In the genomic region with DNA sequence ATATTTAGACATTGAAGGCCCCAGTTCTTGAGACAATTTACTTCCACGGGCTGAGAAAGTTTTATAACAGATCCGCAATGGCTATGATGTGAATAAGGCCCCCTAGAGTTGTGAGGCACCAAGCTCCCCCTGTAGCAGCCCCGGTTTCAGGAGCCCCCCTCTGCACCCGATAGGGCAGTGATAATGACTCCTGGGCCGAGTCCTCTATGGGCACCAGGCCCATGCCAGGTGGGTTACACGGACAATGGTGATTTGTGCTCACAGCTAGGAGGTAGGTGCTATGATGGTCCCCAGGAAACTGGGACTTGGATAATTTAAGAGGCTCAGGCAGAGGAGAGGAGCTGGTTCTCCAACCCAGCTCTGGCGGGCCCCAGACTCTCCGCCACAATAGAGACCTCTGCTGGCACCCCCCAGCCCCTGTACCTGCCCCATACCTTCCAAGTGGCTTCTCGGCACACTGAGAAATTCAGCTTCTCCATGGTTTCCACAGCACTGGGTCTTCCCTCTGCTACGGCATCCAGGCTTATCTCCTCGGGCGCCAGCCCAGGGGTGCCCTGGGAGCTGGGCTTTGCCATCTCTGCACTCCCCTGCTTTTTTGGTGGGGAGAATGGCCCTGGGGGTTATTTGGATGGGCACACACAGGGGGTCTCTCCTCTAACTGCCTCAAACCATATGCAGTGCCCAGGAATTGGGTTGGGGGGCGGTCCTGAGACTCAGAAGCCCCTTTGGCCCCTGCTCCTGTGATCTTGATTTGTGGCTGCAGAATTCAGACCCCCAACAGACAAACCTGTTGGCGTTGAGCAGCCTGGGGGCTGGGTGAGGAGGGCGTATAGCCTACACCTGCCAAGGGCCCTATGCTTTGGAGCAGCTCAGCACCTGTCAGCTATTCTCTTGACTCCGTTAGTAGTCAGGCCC, we compare ENCODE assay signal across 1 cellular context.
TF ChIP-seq lines count a peak whose summit lies in the region.

No MANE protein-coding gene starts in this region.

TF ChIP-seq in GM23338, 12 proteins besides CTCF, POLR2A, EP300 and RAD21:
- TF ChIP-seq, protein P1, sequence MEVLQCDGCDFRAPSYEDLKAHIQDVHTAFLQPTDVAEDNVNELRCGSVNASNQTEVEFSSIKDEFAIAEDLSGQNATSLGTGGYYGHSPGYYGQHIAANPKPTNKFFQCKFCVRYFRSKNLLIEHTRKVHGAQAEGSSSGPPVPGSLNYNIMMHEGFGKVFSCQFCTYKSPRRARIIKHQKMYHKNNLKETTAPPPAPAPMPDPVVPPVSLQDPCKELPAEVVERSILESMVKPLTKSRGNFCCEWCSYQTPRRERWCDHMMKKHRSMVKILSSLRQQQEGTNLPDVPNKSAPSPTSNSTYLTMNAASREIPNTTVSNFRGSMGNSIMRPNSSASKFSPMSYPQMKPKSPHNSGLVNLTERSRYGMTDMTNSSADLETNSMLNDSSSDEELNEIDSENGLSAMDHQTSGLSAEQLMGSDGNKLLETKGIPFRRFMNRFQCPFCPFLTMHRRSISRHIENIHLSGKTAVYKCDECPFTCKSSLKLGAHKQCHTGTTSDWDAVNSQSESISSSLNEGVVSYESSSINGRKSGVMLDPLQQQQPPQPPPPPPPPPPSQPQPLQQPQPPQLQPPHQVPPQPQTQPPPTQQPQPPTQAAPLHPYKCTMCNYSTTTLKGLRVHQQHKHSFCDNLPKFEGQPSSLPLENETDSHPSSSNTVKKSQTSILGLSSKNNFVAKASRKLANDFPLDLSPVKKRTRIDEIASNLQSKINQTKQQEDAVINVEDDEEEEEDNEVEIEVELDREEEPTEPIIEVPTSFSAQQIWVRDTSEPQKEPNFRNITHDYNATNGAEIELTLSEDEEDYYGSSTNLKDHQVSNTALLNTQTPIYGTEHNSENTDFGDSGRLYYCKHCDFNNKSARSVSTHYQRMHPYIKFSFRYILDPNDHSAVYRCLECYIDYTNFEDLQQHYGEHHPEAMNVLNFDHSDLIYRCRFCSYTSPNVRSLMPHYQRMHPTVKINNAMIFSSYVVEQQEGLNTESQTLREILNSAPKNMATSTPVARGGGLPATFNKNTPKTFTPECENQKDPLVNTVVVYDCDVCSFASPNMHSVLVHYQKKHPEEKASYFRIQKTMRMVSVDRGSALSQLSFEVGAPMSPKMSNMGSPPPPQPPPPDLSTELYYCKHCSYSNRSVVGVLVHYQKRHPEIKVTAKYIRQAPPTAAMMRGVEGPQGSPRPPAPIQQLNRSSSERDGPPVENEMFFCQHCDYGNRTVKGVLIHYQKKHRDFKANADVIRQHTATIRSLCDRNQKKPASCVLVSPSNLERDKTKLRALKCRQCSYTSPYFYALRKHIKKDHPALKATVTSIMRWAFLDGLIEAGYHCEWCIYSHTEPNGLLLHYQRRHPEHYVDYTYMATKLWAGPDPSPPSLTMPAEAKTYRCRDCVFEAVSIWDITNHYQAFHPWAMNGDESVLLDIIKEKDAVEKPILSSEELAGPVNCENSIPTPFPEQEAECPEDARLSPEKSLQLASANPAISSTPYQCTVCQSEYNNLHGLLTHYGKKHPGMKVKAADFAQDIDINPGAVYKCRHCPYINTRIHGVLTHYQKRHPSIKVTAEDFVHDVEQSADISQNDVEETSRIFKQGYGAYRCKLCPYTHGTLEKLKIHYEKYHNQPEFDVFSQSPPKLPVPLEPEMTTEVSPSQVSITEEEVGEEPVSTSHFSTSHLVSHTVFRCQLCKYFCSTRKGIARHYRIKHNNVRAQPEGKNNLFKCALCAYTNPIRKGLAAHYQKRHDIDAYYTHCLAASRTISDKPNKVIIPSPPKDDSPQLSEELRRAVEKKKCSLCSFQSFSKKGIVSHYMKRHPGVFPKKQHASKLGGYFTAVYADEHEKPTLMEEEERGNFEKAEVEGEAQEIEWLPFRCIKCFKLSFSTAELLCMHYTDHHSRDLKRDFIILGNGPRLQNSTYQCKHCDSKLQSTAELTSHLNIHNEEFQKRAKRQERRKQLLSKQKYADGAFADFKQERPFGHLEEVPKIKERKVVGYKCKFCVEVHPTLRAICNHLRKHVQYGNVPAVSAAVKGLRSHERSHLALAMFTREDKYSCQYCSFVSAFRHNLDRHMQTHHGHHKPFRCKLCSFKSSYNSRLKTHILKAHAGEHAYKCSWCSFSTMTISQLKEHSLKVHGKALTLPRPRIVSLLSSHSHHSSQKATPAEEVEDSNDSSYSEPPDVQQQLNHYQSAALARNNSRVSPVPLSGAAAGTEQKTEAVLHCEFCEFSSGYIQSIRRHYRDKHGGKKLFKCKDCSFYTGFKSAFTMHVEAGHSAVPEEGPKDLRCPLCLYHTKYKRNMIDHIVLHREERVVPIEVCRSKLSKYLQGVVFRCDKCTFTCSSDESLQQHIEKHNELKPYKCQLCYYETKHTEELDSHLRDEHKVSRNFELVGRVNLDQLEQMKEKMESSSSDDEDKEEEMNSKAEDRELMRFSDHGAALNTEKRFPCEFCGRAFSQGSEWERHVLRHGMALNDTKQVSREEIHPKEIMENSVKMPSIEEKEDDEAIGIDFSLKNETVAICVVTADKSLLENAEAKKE (CRISPR knock-in tag; IDR thresholded peaks at IDR 0.05): no peak
- TF ChIP-seq ZNF114 (CRISPR knock-in tag; IDR thresholded peaks at IDR 0.05) (no peak), STAT1 (IDR thresholded peaks at IDR 0.05; ENCODE audit: unreplicated experiment) (no peak), CREB1 (CRISPR knock-in tag; IDR thresholded peaks at IDR 0.05; ENCODE audit: low read depth) (no peak), JUNB (IDR thresholded peaks at IDR 0.05; ENCODE audit: unreplicated experiment) (no peak), EZH2phosphoT487 (IDR thresholded peaks at IDR 0.05; ENCODE audit: unreplicated experiment) (no peak), ZNF331 (CRISPR knock-in tag; IDR thresholded peaks at IDR 0.05; ENCODE audit: low read depth) (no peak), NANOG (IDR thresholded peaks at IDR 0.05; ENCODE audit: borderline replicate concordance) (no peak), POLR2AphosphoS5 (IDR thresholded peaks at IDR 0.05; ENCODE audit: low read depth) (no peak), EZH2 (IDR thresholded peaks at IDR 0.05; ENCODE audit: low read depth, unreplicated experiment) (no peak)
- TF ChIP-seq, protein P2, sequence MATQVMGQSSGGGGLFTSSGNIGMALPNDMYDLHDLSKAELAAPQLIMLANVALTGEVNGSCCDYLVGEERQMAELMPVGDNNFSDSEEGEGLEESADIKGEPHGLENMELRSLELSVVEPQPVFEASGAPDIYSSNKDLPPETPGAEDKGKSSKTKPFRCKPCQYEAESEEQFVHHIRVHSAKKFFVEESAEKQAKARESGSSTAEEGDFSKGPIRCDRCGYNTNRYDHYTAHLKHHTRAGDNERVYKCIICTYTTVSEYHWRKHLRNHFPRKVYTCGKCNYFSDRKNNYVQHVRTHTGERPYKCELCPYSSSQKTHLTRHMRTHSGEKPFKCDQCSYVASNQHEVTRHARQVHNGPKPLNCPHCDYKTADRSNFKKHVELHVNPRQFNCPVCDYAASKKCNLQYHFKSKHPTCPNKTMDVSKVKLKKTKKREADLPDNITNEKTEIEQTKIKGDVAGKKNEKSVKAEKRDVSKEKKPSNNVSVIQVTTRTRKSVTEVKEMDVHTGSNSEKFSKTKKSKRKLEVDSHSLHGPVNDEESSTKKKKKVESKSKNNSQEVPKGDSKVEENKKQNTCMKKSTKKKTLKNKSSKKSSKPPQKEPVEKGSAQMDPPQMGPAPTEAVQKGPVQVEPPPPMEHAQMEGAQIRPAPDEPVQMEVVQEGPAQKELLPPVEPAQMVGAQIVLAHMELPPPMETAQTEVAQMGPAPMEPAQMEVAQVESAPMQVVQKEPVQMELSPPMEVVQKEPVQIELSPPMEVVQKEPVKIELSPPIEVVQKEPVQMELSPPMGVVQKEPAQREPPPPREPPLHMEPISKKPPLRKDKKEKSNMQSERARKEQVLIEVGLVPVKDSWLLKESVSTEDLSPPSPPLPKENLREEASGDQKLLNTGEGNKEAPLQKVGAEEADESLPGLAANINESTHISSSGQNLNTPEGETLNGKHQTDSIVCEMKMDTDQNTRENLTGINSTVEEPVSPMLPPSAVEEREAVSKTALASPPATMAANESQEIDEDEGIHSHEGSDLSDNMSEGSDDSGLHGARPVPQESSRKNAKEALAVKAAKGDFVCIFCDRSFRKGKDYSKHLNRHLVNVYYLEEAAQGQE (IDR thresholded peaks at IDR 0.05; ENCODE audit: unreplicated experiment): no peak
- TF ChIP-seq, protein P3, sequence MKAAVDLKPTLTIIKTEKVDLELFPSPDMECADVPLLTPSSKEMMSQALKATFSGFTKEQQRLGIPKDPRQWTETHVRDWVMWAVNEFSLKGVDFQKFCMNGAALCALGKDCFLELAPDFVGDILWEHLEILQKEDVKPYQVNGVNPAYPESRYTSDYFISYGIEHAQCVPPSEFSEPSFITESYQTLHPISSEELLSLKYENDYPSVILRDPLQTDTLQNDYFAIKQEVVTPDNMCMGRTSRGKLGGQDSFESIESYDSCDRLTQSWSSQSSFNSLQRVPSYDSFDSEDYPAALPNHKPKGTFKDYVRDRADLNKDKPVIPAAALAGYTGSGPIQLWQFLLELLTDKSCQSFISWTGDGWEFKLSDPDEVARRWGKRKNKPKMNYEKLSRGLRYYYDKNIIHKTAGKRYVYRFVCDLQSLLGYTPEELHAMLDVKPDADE (IDR thresholded peaks at IDR 0.05): no peak
